ENCODE assay signal across 12 cellular contexts in genomic region chr1:116116040-116116439, GRCh38. TPM values are rescaled to one million over a fixed set of nuclear protein-coding genes. Genes with fewer than 3 reads are reported as not detected.
"Had no signal": no experiment of that assay in that cellular context is flagged by ENCODE, and none has a peak within 500 bp of the region (broad histone marks: within the 10 kb centered on the region; RNA-seq: fewer than 3 reads in every experiment).

No MANE protein-coding gene starts in this region.

- H3K27ac ChIP-seq: brain microvascular endothelial cell, prostate gland, suprapubic skin had no signal

- H3K9me3 Mint-ChIP-seq: activated CD8-positive, alpha-beta T cell treated with anti-CD3 and anti-CD28 coated beads for 36 hours; activated naive CD4-positive, alpha-beta T cell treated with anti-CD3 and anti-CD28 coated beads, Interleukin-2, amount 50 U/mL, for 24 hours; stimulated activated naive CD8-positive, alpha-beta T cell treated with anti-CD3 and anti-CD28 coated beads, Interleukin-15, Interleukin-2, amounts not matched to agents 100 ng/mL and 50 ng/mL, for 24 hours had no signal

- H3K36me3 Mint-ChIP-seq: activated naive CD4-positive, alpha-beta T cell treated with anti-CD3 and anti-CD28 coated beads, Interleukin-2, amount 50 U/mL, for 24 hours had no signal

- DNase-seq: activated CD4-positive, alpha-beta T cell treated with anti-CD3 and anti-CD28 coated beads for 4 hours; activated CD8-positive, alpha-beta T cell treated with anti-CD3 and anti-CD28 coated beads for 36 hours; activated effector memory CD4-positive, alpha-beta T cell treated with anti-CD3 and anti-CD28 coated beads, Interleukin-2, amount 50 U/mL, for 16 hours; activated T-cell treated with anti-CD3 and anti-CD28 coated beads, Interleukin-2, amount 50 U/mL, for 48 hours; dermis blood vessel endothelial cell; right cardiac atrium; T-helper 17 cell had no signal

- H3K27ac Mint-ChIP-seq: activated CD8-positive, alpha-beta T cell treated with anti-CD3 and anti-CD28 coated beads for 36 hours; activated naive CD4-positive, alpha-beta T cell treated with anti-CD3 and anti-CD28 coated beads, Interleukin-2, amount 50 U/mL, for 24 hours; stimulated activated naive CD8-positive, alpha-beta T cell treated with anti-CD3 and anti-CD28 coated beads, Interleukin-15, Interleukin-2, amounts not matched to agents 100 ng/mL and 50 ng/mL, for 24 hours; T-helper 17 cell had no signal

- H3K4me3 Mint-ChIP-seq: activated CD8-positive, alpha-beta T cell treated with anti-CD3 and anti-CD28 coated beads for 36 hours; activated naive CD4-positive, alpha-beta T cell treated with anti-CD3 and anti-CD28 coated beads, Interleukin-2, amount 50 U/mL, for 24 hours; stimulated activated naive CD8-positive, alpha-beta T cell treated with anti-CD3 and anti-CD28 coated beads, Interleukin-15, Interleukin-2, amounts not matched to agents 100 ng/mL and 50 ng/mL, for 24 hours; T-helper 17 cell had no signal

- H3K4me1 Mint-ChIP-seq: activated naive CD4-positive, alpha-beta T cell treated with anti-CD3 and anti-CD28 coated beads, Interleukin-2, amount 50 U/mL, for 24 hours had no signal

- H3K27me3 ChIP-seq: brain microvascular endothelial cell, suprapubic skin had no signal

- H3K9me3 ChIP-seq: prostate gland, suprapubic skin had no signal

- H3K36me3 ChIP-seq: brain microvascular endothelial cell, prostate gland had no signal

- ATAC-seq: activated CD8-positive, alpha-beta T cell treated with anti-CD3 and anti-CD28 coated beads for 36 hours; right cardiac atrium; T-helper 17 cell had no signal

- H3K4me3 ChIP-seq: prostate gland, suprapubic skin had no signal

RNA-seq across cellular contexts. Expression of gene MAB21L3, which starts 4.8 kb away (rescaled TPM):
- total RNA-seq: activated CD8-positive, alpha-beta T cell treated with anti-CD3 and anti-CD28 coated beads for 36 hours; T-helper 17 cell had no signal
